Comparison of ENCODE assay signal across 9 cellular contexts in the genomic region with DNA sequence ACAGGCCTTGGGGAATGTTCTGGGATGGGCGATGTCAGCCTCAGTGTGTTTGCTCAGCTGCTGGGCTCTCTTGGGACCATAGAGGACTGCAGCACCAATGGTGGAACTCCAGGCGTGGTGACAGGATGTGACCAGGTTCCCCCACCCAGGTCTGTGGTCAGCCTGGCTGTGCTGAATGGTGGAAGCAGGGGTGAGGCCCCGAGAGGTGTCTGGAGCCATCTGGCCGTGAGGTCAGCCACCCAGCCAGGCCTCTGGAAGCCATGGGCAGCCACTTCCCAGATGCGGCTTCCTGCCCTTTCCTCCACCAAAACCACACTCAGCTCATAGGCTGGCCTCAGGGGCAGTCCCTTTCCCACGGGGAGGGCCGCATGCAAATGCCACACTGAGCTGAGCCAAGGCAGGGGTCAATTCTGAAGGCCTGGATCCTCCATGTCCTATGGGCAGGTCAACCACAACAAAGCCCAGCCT. TPM values are rescaled to one million over a fixed set of nuclear protein-coding genes. Genes with fewer than 3 reads are reported as not detected.
DNase-seq lines count a peak whose midpoint lies in the region; ATAC-seq and TF ChIP-seq lines count a peak whose summit lies in the region.
"Had no signal": no experiment of that assay in that cellular context is flagged by ENCODE, and none has a peak within 500 bp of the region (broad histone marks: within the 10 kb centered on the region; RNA-seq: fewer than 3 reads in every experiment).

No MANE protein-coding gene starts in this region.

- H3K4me1 Mint-ChIP-seq in activated T-cell treated with anti-CD3 and anti-CD28 coated beads, Interleukin-2, amount 50 U/mL, for 4 hours (ENCODE audit: low read depth) = peaks cover 40% of the 10 kb centered on the region
- peaks cover 43 to 45% of the 10 kb centered on the region in 2 donors for H3K4me1 Mint-ChIP-seq in effector memory CD8-positive, alpha-beta T cell (ENCODE audit: low read depth in 2 of 2)
- H3K4me1 Mint-ChIP-seq in stimulated activated memory B cell treated with anti-CD40 and anti-IgM and Interleukin-4, amounts not matched to agents 10 μg/mL and 1 μg/mL and 100 μg/mL, for 72 hours = peaks cover 60% of the 10 kb centered on the region

- H3K4me1 ChIP-seq in Loucy (ENCODE audit: insufficient read depth, low read length, poor library complexity, severe bottlenecking) = peaks cover 30% of the 10 kb centered on the region

- peak overlapping the region; percentile 59 for H3K4me2 ChIP-seq in Loucy (ENCODE audit: low read depth, low read length, poor library complexity, severe bottlenecking)

- H3K4me3 ChIP-seq in Loucy (ENCODE audit: low read length, poor library complexity, severe bottlenecking) = peak overlapping the region; percentile 14

- H3K9me2 ChIP-seq in Loucy (replicated peaks; ENCODE audit: low read depth, low read length) = no peaks in the 10 kb centered on the region

- TF ChIP-seq CTCF in Loucy (conservative IDR thresholded peaks at IDR 0.05; ENCODE audit: low read length) = no peak

- H3K9ac ChIP-seq in Loucy (ENCODE audit: low read depth, low read length, poor library complexity, severe bottlenecking) = no peak overlapping the region

- H3K36me3 Mint-ChIP-seq in activated T-cell treated with anti-CD3 and anti-CD28 coated beads, Interleukin-2, amount 50 U/mL, for 4 hours (ENCODE audit: insufficient read depth) = no peaks in the 10 kb centered on the region
- peaks cover 5% of the 10 kb centered on the region for H3K36me3 Mint-ChIP-seq in effector memory CD8-positive, alpha-beta T cell (ENCODE audit: insufficient read depth)
- H3K36me3 Mint-ChIP-seq in stimulated activated memory B cell treated with anti-CD40 and anti-IgM and Interleukin-4, amounts not matched to agents 10 μg/mL and 1 μg/mL and 100 μg/mL, for 72 hours = no peaks in the 10 kb centered on the region

- no peaks in the 10 kb centered on the region for H3K27me3 ChIP-seq in Loucy (ENCODE audit: insufficient read depth, low read length, poor library complexity, severe bottlenecking)

- ATAC-seq in activated T-cell treated with anti-CD3 and anti-CD28 coated beads, Interleukin-2, amount 50 U/mL, for 4 hours = peak; percentile 33 to 53
- ATAC-seq in effector memory CD8-positive, alpha-beta T cell (replicated peaks) = peak; percentile 43
- ATAC-seq in stimulated activated memory B cell treated with anti-CD40 and anti-IgM and Interleukin-4, amounts not matched to agents 10 μg/mL and 1 μg/mL and 100 μg/mL, for 72 hours = peak; percentile 88

- H3K4me3 Mint-ChIP-seq in activated T-cell treated with anti-CD3 and anti-CD28 coated beads, Interleukin-2, amount 50 U/mL, for 4 hours = no peak overlapping the region
- H3K4me3 Mint-ChIP-seq in effector memory CD8-positive, alpha-beta T cell = peak overlapping the region; percentile 83 to 87
- H3K4me3 Mint-ChIP-seq in stimulated activated memory B cell treated with anti-CD40 and anti-IgM and Interleukin-4, amounts not matched to agents 10 μg/mL and 1 μg/mL and 100 μg/mL, for 72 hours = peak overlapping the region; percentile 53

- no peaks in the 10 kb centered on the region for H3K27me3 Mint-ChIP-seq in activated T-cell treated with anti-CD3 and anti-CD28 coated beads, Interleukin-2, amount 50 U/mL, for 4 hours (ENCODE audit: low read depth)
- no peaks in the 10 kb centered on the region for H3K27me3 Mint-ChIP-seq in effector memory CD8-positive, alpha-beta T cell
- no peaks in the 10 kb centered on the region for H3K27me3 Mint-ChIP-seq in stimulated activated memory B cell treated with anti-CD40 and anti-IgM and Interleukin-4, amounts not matched to agents 10 μg/mL and 1 μg/mL and 100 μg/mL, for 72 hours

- peak overlapping the region; percentile 83 to 95 for H3K27ac Mint-ChIP-seq in effector memory CD8-positive, alpha-beta T cell
- peak overlapping the region; percentile 80 for H3K27ac Mint-ChIP-seq in stimulated activated memory B cell treated with anti-CD40 and anti-IgM and Interleukin-4, amounts not matched to agents 10 μg/mL and 1 μg/mL and 100 μg/mL, for 72 hours

- H4K20me1 ChIP-seq in Loucy (ENCODE audit: insufficient read depth, low read length, poor library complexity, severe bottlenecking) = no peaks in the 10 kb centered on the region

- DNase-seq in activated T-cell treated with anti-CD3 and anti-CD28 coated beads, Interleukin-2, amount 50 U/mL, for 4 hours = no peak
- DNase-seq in activated T-cell treated with anti-CD3 and anti-CD28 coated beads, Interleukin-2, amount 50 U/mL, for 48 hours = no peak
- DNase-seq in effector memory CD8-positive, alpha-beta T cell = no peak
- no peak for DNase-seq in activated CD4-positive, CD25-positive, alpha-beta regulatory T cell treated with anti-CD3 and anti-CD28 coated beads, Interleukin-2, amount 50 U/mL, for 72 hours
- no peak for DNase-seq in NCI-H2227 treated with DMSO at 0.1 percent for 48 hours (lab: John Stamatoyannopoulos, UW)
- no peak for DNase-seq in amygdala (lab: John Stamatoyannopoulos, UW)

- no peaks in the 10 kb centered on the region for H3K9me3 ChIP-seq in Loucy (ENCODE audit: insufficient read depth, low read depth, low read length)

- no peak overlapping the region for H2AFZ ChIP-seq in Loucy (ENCODE audit: low read length)

- H3F3A ChIP-seq in Loucy (ENCODE audit: low read depth) = no peaks in the 10 kb centered on the region

- H3K36me3 ChIP-seq in Loucy (ENCODE audit: insufficient read depth, low read length) = no peaks in the 10 kb centered on the region

- no peaks in the 10 kb centered on the region for H3K9me3 Mint-ChIP-seq in activated T-cell treated with anti-CD3 and anti-CD28 coated beads, Interleukin-2, amount 50 U/mL, for 4 hours
- peaks cover 0 to 2% of the 10 kb centered on the region in 2 donors for H3K9me3 Mint-ChIP-seq in effector memory CD8-positive, alpha-beta T cell
- H3K9me3 Mint-ChIP-seq in stimulated activated memory B cell treated with anti-CD40 and anti-IgM and Interleukin-4, amounts not matched to agents 10 μg/mL and 1 μg/mL and 100 μg/mL, for 72 hours = no peaks in the 10 kb centered on the region

- H3K79me2 ChIP-seq in Loucy (ENCODE audit: insufficient read depth, low read length) = no peaks in the 10 kb centered on the region

RNA-seq across cellular contexts. Expression of gene MAPK7, which starts 7.8 kb away (rescaled TPM):
- total RNA-seq in activated T-cell treated with anti-CD3 and anti-CD28 coated beads, Interleukin-2, amount 50 U/mL, for 4 hours = 10 to 100 TPM; 10.9 to 12.7 (median 12.1) TPM

RNA-seq across cellular contexts. Expression of gene B9D1, which starts 8.0 kb away (rescaled TPM):
- total RNA-seq in activated T-cell treated with anti-CD3 and anti-CD28 coated beads, Interleukin-2, amount 50 U/mL, for 4 hours = 1 to 10 TPM; 5.4 to 7.6 (median 6.6) TPM

RNA-seq across cellular contexts. Expression of gene MFAP4, which starts 16.5 kb away (rescaled TPM):
- under 1 TPM; 0.13 to 0.48 (median 0.30) TPM for total RNA-seq in activated T-cell treated with anti-CD3 and anti-CD28 coated beads, Interleukin-2, amount 50 U/mL, for 4 hours
- total RNA-seq: SK-MEL-5 had no signal

RNA-seq across cellular contexts. Expression of gene RNF112, which starts 40.5 kb away (rescaled TPM):
- under 1 TPM in 2 of 3 donors, not detected in 1; 0.18 to 0.30 TPM for total RNA-seq in activated T-cell treated with anti-CD3 and anti-CD28 coated beads, Interleukin-2, amount 50 U/mL, for 4 hours
- total RNA-seq: SK-MEL-5 had no signal
